Comparison of ENCODE assay signal across 8 cellular contexts in the genomic region with DNA sequence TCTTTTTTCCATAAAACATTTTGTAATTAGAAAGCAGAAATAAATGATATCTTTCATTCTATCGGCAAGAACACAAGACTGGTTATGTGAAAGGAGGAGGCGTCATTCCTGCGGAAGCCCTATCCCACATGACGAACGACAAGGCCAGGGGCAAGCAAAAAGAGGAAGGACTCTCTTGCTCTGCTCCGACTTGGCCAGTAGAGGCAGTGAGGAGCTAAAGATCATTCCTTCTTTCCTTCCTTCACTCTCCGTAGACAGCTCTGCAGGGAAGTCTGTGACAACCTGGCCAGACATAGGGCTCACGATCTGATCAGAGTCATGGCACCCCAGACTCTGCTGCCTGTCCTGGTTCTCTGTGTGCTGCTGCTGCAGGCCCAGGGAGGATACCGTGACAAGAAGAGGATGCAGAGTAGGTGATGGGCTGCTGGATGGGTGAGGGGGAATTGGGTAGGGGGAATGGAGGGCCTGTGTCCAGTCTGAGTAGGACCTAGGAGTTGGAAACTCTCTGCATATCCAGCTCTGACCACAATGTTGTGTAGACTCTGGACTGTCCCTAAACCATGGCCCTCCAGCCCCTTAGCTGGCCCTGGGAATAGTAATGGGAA.
DNase-seq lines count a peak whose midpoint lies in the region; ATAC-seq lines count a peak whose summit lies in the region.

A gene (plus strand): TSS at position 244 of the 605 bp plus-strand sequence. CDS start 75 bp downstream, at position 319.

- no peaks in the 10 kb centered on the region for H3K4me1 ChIP-seq in adipocyte (ENCODE audit: control insufficient read depth, insufficient read depth, low read length)

- no peak within 1 kb of the TSS for H3K9ac ChIP-seq in adipocyte (ENCODE audit: low read length)

- peak; percentile 53 for ATAC-seq in GM21529 (IDR thresholded peaks at IDR 0.05; ENCODE audit: unreplicated experiment)
- ATAC-seq in HG02870 (IDR thresholded peaks at IDR 0.05; ENCODE audit: unreplicated experiment), result no peak

- H3K4me3 ChIP-seq in adipocyte (ENCODE audit: low read length), result no peak within 1 kb of the TSS

- H3K36me3 ChIP-seq in adipocyte (ENCODE audit: control insufficient read depth, insufficient read depth, low read length, severe bottlenecking), result no peaks in the 10 kb centered on the region

- DNase-seq in COR-L47 (lab: John Stamatoyannopoulos, UW) (peak; percentile 10), NOMO-1 treated with DMSO at 0.1 percent for 48 hours (lab: John Stamatoyannopoulos, UW; ENCODE audit: unreplicated experiment) (peak; percentile 79), adipocyte (ENCODE audit: low read depth) (peak; percentile 58), hepatic stellate cell (ENCODE audit: low spot score) (peak; percentile 33), NCI-H446 treated with DMSO at 0.1 percent for 48 hours (lab: John Stamatoyannopoulos, UW) (no peak)
- DNase-seq in stimulated activated CD4-positive, alpha-beta T cell treated with anti-CD3 and anti-CD28 coated beads, Interleukin-1b, Interleukin-23, amount 100 ng/mL, for 24 hours (ENCODE audit: low read depth in 4 of 4, low spot score in 1 of 4), result peak in 3 of 4 experiments; percentile 0 to 21 (median 8)

- H3K9me3 ChIP-seq in adipocyte (ENCODE audit: control insufficient read depth, low read length), result peaks cover 5% of the 10 kb centered on the region

- no peaks in the 10 kb centered on the region for H3K27me3 ChIP-seq in adipocyte (replicated peaks; ENCODE audit: control insufficient read depth, insufficient read depth, low read length)
